ENCODE assay signal across 8 cellular contexts in the genomic region with DNA sequence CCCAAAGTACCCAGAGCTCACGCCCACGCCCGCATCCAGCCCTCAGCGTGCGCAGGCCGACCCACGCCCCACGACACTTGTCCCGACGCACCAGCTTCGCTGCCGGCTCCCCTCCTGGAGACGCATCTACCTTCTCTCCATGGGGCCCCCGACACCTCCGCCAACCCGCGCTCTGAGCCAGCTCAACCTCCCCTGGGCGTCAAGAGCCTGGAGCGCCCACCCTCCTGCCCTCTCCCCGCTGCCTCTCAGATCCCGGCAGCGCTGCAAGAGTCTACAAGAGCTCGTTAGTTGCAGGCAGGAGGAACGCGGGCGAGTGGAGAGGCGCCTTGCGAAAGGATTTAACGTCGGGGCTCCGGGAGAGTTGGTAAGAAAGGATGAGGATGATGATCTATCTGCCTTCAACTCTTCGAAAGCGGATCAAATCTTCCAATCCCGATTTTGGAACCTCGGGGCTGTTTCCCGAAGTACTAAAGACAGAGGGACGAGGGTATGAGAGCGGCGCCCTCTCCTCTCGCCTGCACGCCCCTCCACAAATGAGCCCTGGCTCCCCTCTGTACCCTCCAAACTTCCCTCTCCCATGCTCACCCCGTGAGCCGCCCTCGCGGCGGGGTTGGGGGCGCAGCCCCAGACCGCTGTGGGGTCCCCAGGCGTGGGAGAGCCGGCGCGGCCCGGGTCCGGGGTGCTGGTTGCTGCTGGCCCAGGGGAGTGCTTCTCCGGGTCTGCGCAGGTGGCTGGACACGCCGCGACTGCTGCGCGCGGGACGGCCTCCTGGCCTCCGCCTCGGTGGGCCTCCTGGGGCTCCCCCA. TPM values are rescaled to one million over a fixed set of nuclear protein-coding genes. Genes with fewer than 3 reads are reported as not detected.
DNase-seq lines count a peak whose midpoint lies in the region; ATAC-seq, FAIRE-seq and TF ChIP-seq lines count a peak whose summit lies in the region.

No MANE protein-coding gene starts in this region.

- H3K9me2 ChIP-seq in PC-3 (replicated peaks; ENCODE audit: low read length), result no peaks in the 10 kb centered on the region

- no peaks in the 10 kb centered on the region for H4K20me1 ChIP-seq in PC-3 (ENCODE audit: low read length)

- FAIRE-seq in GM12892 (lab: Jason Lieb, UNC), result no peak

- no TSS peak for BruUV-seq in PC-3 (replicated peaks; lab: Mats Ljungman, UMichigan)

- H3K27ac ChIP-seq in AG04450 (ENCODE audit: low read depth, low read length) (peak overlapping the region; percentile 11), PC-3 (ENCODE audit: low read length) (no peak overlapping the region)

- POLR2A ChIA-PET in AG04450 (lab: Yijun Ruan, JAX) (interaction anchor here (0.6 to 1.6 kb wide), 6 partner anchors 10 to 159 kb away, joined by 3 to 11 read pairs (median 4); no protein-coding TSS in a partner anchor), PC-3 (lab: Charles Lee; ENCODE audit: unreplicated experiment) (no interaction called here)

- CTCF ChIA-PET in AG04450 (lab: Charles Lee) (interaction anchor here (0.6 to 6.4 kb wide), 18 partner anchors 12 to 1585 kb away, joined by 3 to 106 read pairs (median 4); no protein-coding TSS in a partner anchor), PC-3 (lab: Charles Lee) (no interaction called here)

- TF ChIP-seq POLR2A in GM12892 (IDR thresholded peaks at IDR 0.05; ENCODE audit: low read depth, low read length), result no peak

- DNase-seq in AG04450 (ENCODE audit: low read depth, low spot score) (no peak), PC-3 (no peak), GM12892 (ENCODE audit: insufficient read length) (no peak)
- no peak for DNase-seq in stimulated activated naive CD4-positive, alpha-beta T cell treated with Interleukin-2 at 50 U/mL for 16 hours (lab: John Stamatoyannopoulos, UW)
- DNase-seq in stimulated activated CD4-positive, alpha-beta T cell treated with anti-CD3 and anti-CD28 coated beads, Interleukin-4, amount 100 ng/mL, for 24 hours, result no peak

- TF ChIP-seq CTCF in AG04450 (IDR thresholded peaks at IDR 0.05; ENCODE audit: low read depth, low read length) (no peak), PC-3 (conservative IDR thresholded peaks at IDR 0.05; ENCODE audit: low read depth, low read length) (no peak)

- peaks cover 36% of the 10 kb centered on the region for H3K4me1 ChIP-seq in PC-3 (ENCODE audit: insufficient read depth, low read length)
- H3K4me1 ChIP-seq in neuron (ENCODE audit: insufficient read depth, low read length), result no peaks in the 10 kb centered on the region

- ATAC-seq in PC-3 (no peak), esophagus mucosa (peak; percentile 0), HG03460 (IDR thresholded peaks at IDR 0.05; ENCODE audit: unreplicated experiment) (no peak)

- no peaks in the 10 kb centered on the region for H3F3A ChIP-seq in PC-3 (ENCODE audit: low read length, unreplicated experiment)

- intact Hi-C loops in PC-3 (cut with micrococcal nuclease), result no loop called here

- peak overlapping the region; percentile 99 for H3K4me2 ChIP-seq in PC-3 (ENCODE audit: low read length)

- H3K4me3 ChIP-seq in AG04450 (ENCODE audit: low read depth, low read length) (peak overlapping the region; percentile 75), PC-3 (ENCODE audit: low read length) (peak overlapping the region; percentile 87), neuron (ENCODE audit: low read length) (peak overlapping the region; percentile 51)

- H3K9me3 ChIP-seq in AG04450 (ENCODE audit: control insufficient read depth, insufficient read depth, low read length), result no peaks in the 10 kb centered on the region; the same call in 1 of the 2 replicates
- H3K9me3 ChIP-seq in PC-3 (ENCODE audit: low read length), result no peaks in the 10 kb centered on the region
- peaks cover 4% of the 10 kb centered on the region for H3K9me3 ChIP-seq in neuron (ENCODE audit: low read length)

- H3K27me3 ChIP-seq in AG04450 (ENCODE audit: control insufficient read depth, insufficient read depth, low read length), result no peaks in the 10 kb centered on the region
- H3K27me3 ChIP-seq in PC-3 (ENCODE audit: low read length), result no peaks in the 10 kb centered on the region
- H3K27me3 ChIP-seq in neuron (ENCODE audit: insufficient read depth, low read length), result peaks cover 33% of the 10 kb centered on the region

- no peak overlapping the region for H2AFZ ChIP-seq in PC-3 (ENCODE audit: low read length)
- no peak overlapping the region for H2AFZ ChIP-seq in neuron (ENCODE audit: low read depth, low read length)

- H3K36me3 ChIP-seq in PC-3 (ENCODE audit: low read depth, low read length) (no peaks in the 10 kb centered on the region), neuron (ENCODE audit: insufficient read depth, low read length) (no peaks in the 10 kb centered on the region)

- peaks cover 11% of the 10 kb centered on the region for H3K79me2 ChIP-seq in PC-3 (ENCODE audit: low read length)

- H3K9ac ChIP-seq in PC-3 (ENCODE audit: low read length), result peak overlapping the region; percentile 77; the same call in 1 of the 2 replicates

RNA-seq across cellular contexts. Expression of a gene that starts 1.0 kb away (rescaled TPM):
- 44.3 and 61.8 TPM in 2 replicates for polyA plus RNA-seq in AG04450 (2011; rRNA removed)
- 45.0 and 60.1 TPM in 2 replicates for polyA minus RNA-seq in AG04450 (2011; rRNA and poly(A)+ RNA removed)
- 17.4 and 18.1 TPM in 2 replicates for total RNA-seq in PC-3 (2014; rRNA removed)
- total RNA-seq in esophagus mucosa, result 14.4 TPM
- 0.15 TPM for polyA plus RNA-seq in GM12892 (2012; ENCODE audit: missing spikeins)
